In genomic region chr1:1342584-1343115, GRCh38 we compare ENCODE assay signal across 15 cellular contexts. TPM values are rescaled to one million over a fixed set of nuclear protein-coding genes. Genes with fewer than 3 reads are reported as not detected.
A peak's percentile ranks its signal among the peaks of the same experiment; 100 is the strongest.
DNase-seq lines count a peak whose midpoint lies in the region; ATAC-seq and TF ChIP-seq lines count a peak whose summit lies in the region.
"Had no signal": no experiment of that assay in that cellular context is flagged by ENCODE, and none has a peak within 500 bp of the region (broad histone marks: within the 10 kb centered on the region; RNA-seq: fewer than 3 reads in every experiment).

No MANE protein-coding gene starts in this region.

- peak overlapping the region; percentile 55 for H3K9ac ChIP-seq in BLaER1

- H3K4me1 Mint-ChIP-seq in T-helper 17 cell (peaks cover 6% of the 10 kb centered on the region), HFFc6 (ENCODE audit: low read depth) (peaks cover 27% of the 10 kb centered on the region)

- H3K9me3 Mint-ChIP-seq in HFFc6: no peaks in the 10 kb centered on the region
- H3K9me3 Mint-ChIP-seq: CD4-positive, alpha-beta memory T cell had no signal

- CTCF ChIA-PET in HEK293 (lab: Yijun Ruan, JAX): interaction anchor here (0.9 kb wide), 1 partner anchor 30 kb away, joined by 3 read pairs; no protein-coding TSS in a partner anchor

- in situ Hi-C loops in gastrocnemius medialis (cut with MboI; ENCODE audit: low sequenced_read_pairs in 4 of 4): no loop called here

- H3K36me3 Mint-ChIP-seq in T-helper 17 cell (ENCODE audit: low read depth) (no peaks in the 10 kb centered on the region), HFFc6 (ENCODE audit: low read depth) (peaks cover 11% of the 10 kb centered on the region)

- H3K4me1 ChIP-seq in BLaER1: peaks cover 58% of the 10 kb centered on the region
- peaks cover 7% of the 10 kb centered on the region for H3K4me1 ChIP-seq in HEK293 (ENCODE audit: control insufficient read depth, insufficient read depth, low read length)
- H3K4me1 ChIP-seq in gastrocnemius medialis: peaks cover 47 to 60% of the 10 kb centered on the region in 2 donors
- H3K4me1 ChIP-seq: HAP-1 had no signal

- no peak for ATAC-seq in T-helper 17 cell
- no peak for ATAC-seq in gastrocnemius medialis
- ATAC-seq in HG03460 (IDR thresholded peaks at IDR 0.05; ENCODE audit: unreplicated experiment): no peak
- no peak for ATAC-seq in GM21360 (IDR thresholded peaks at IDR 0.05; ENCODE audit: unreplicated experiment)

- H3K4me3 Mint-ChIP-seq in T-helper 17 cell (no peak overlapping the region), HFFc6 (no peak overlapping the region)
- H3K4me3 Mint-ChIP-seq: CD4-positive, alpha-beta memory T cell had no signal

- no peaks in the 10 kb centered on the region for H3K9me3 ChIP-seq in BLaER1
- H3K9me3 ChIP-seq in HEK293 (ENCODE audit: control insufficient read depth, insufficient read depth, low read depth, low read length): no peaks in the 10 kb centered on the region
- H3K9me3 ChIP-seq in T-helper 17 cell (ENCODE audit: control insufficient read depth, low read length, poor library complexity, severe bottlenecking): no peaks in the 10 kb centered on the region
- no peaks in the 10 kb centered on the region for H3K9me3 ChIP-seq in gastrocnemius medialis
- H3K9me3 ChIP-seq: HAP-1 had no signal

- peak overlapping the region; percentile 66 for H3K27ac ChIP-seq in BLaER1
- H3K27ac ChIP-seq in HEK293 (ENCODE audit: extremely low read depth, low read depth, low read length): no peak overlapping the region
- peak overlapping the region; percentile 96 to 99 (median 98) for H3K27ac ChIP-seq in gastrocnemius medialis
- H3K27ac ChIP-seq: 22Rv1 had no signal

- H4K20me1 ChIP-seq in BLaER1: peaks cover 75% of the 10 kb centered on the region

- no peak for TF ChIP-seq CTCF in HEK293 (tag by site-specific recombination; IDR thresholded peaks at IDR 0.05)
- TF ChIP-seq CTCF in gastrocnemius medialis (IDR thresholded peaks at IDR 0.05 in 4 of 5, conservative IDR thresholded peaks at IDR 0.05 in 1 of 5): no peak
- no peak for TF ChIP-seq CTCF in HFFc6 (IDR thresholded peaks at IDR 0.05)

- H3K27ac Mint-ChIP-seq in T-helper 17 cell (peak overlapping the region; percentile 14), HFFc6 (no peak overlapping the region)

- DNase-seq in T-helper 17 cell (no peak), gastrocnemius medialis (no peak), NCI-H1092 treated with DMSO at 0.1 percent for 48 hours (lab: John Stamatoyannopoulos, UW) (no peak), HFFc6 (no peak)
- DNase-seq: COR-L47, DND-41, GDM1, Karpas-422 had no signal

- H3K4me2 ChIP-seq in BLaER1: peak overlapping the region; percentile 72

- H3K36me3 ChIP-seq in BLaER1 (peaks cover 35% of the 10 kb centered on the region), HEK293 (ENCODE audit: control insufficient read depth in 2 of 2, insufficient read depth in 1 of 2, low read length in 2 of 2) (peaks cover 0 to 66% of the 10 kb centered on the region in 2 experiments; a peak in 2 of 3 replicates), gastrocnemius medialis (peaks cover 0 to 41% of the 10 kb centered on the region in 2 donors)

- H3K27me3 Mint-ChIP-seq in T-helper 17 cell (no peaks in the 10 kb centered on the region), HFFc6 (ENCODE audit: insufficient read depth) (peaks cover 5% of the 10 kb centered on the region)
- H3K27me3 Mint-ChIP-seq: CD4-positive, alpha-beta memory T cell had no signal

- POLR2A ChIA-PET in HEK293 (lab: Yijun Ruan, JAX): interaction anchor here (0.5 to 1.2 kb wide), 3 partner anchors 27 to 53 kb away, joined by 3 read pairs; no protein-coding TSS in a partner anchor

- intact Hi-C loops in gastrocnemius medialis (cut with DNase I; ENCODE audit: low total_unique reads): no loop called here

- no peak for TF ChIP-seq POLR2A in gastrocnemius medialis (IDR thresholded peaks at IDR 0.05)

- H3K4me3 ChIP-seq in BLaER1 (no peak overlapping the region), HEK293 (ENCODE audit: low read depth, low read length) (no peak overlapping the region), gastrocnemius medialis (no peak overlapping the region)
- H3K4me3 ChIP-seq: HAP-1 had no signal

- H3K27me3 ChIP-seq in BLaER1 (no peaks in the 10 kb centered on the region), gastrocnemius medialis (no peaks in the 10 kb centered on the region)

TF ChIP-seq in HEK293, 187 proteins besides CTCF, POLR2A, EP300 and RAD21:
- peak; percentile 59 for TF ChIP-seq ZIC2 (tag by site-specific recombination; IDR thresholded peaks at IDR 0.05)
- no peak for TF ChIP-seq KLF8 (tag by site-specific recombination; IDR thresholded peaks at IDR 0.05)
- TF ChIP-seq GLIS1 (tag by site-specific recombination; IDR thresholded peaks at IDR 0.05): peak; percentile 76

RNA-seq across cellular contexts. Expression of gene DVL1, which starts 6.6 kb away (rescaled TPM):
- total RNA-seq in T-helper 17 cell (10 to 100 TPM; 41.0 to 45.8 TPM), gastrocnemius medialis (100 to 1,000 TPM; 196 to 311 (median 258) TPM)
- total RNA-seq in HFFc6 (2021; fragmentation: NEBNext Ultra II Directional; extraction: Animal tissue kit (Norgen Biotek cat#: 25700)): 10 to 100 TPM; 73.8 to 96.6 (median 74.5) TPM

RNA-seq across cellular contexts. Expression of gene TAS1R3, which starts 11.6 kb away (rescaled TPM):
- total RNA-seq in T-helper 17 cell: under 1 TPM; 0.72 to 0.96 TPM
- total RNA-seq in gastrocnemius medialis: under 1 TPM in 2 of 4 donors, not detected in 2; 0.20 to 0.44 TPM
- under 1 TPM; 0.07 to 0.20 (median 0.13) TPM for total RNA-seq in HFFc6 (2021; fragmentation: NEBNext Ultra II Directional; extraction: Animal tissue kit (Norgen Biotek cat#: 25700))

RNA-seq across cellular contexts. Expression of gene MXRA8, which starts 15.7 kb away (rescaled TPM):
- total RNA-seq in T-helper 17 cell (1 to 10 TPM in 1 of 2 donors, under 1 TPM in 1; 0.42 to 1.0 TPM), gastrocnemius medialis (10 to 100 TPM; 13.9 to 41.9 (median 34.2) TPM)
- total RNA-seq in HFFc6 (2021; fragmentation: NEBNext Ultra II Directional; extraction: Animal tissue kit (Norgen Biotek cat#: 25700)): 100 to 1,000 TPM; 438 to 570 (median 524) TPM

RNA-seq across cellular contexts. Expression of gene CPTP, which starts 18.0 kb away (rescaled TPM):
- 10 to 100 TPM; 14.3 to 15.7 TPM for total RNA-seq in T-helper 17 cell
- 10 to 100 TPM; 22.7 to 64.9 (median 34.0) TPM for total RNA-seq in gastrocnemius medialis
- 10 to 100 TPM; 24.6 to 31.5 (median 26.6) TPM for total RNA-seq in HFFc6 (2021; fragmentation: NEBNext Ultra II Directional; extraction: Animal tissue kit (Norgen Biotek cat#: 25700))

RNA-seq across cellular contexts. Expression of gene INTS11, which starts 18.2 kb away (rescaled TPM):
- total RNA-seq in T-helper 17 cell: 100 to 1,000 TPM; 130 to 132 TPM
- total RNA-seq in gastrocnemius medialis: 10 to 100 TPM; 74.0 to 94.4 (median 84.7) TPM
- 10 to 100 TPM; 65.6 to 78.3 (median 69.8) TPM for total RNA-seq in HFFc6 (2021; fragmentation: NEBNext Ultra II Directional; extraction: Animal tissue kit (Norgen Biotek cat#: 25700))

Comparison
In these comparisons a context has a peak if more than half of its experiments do, and no peak if none do; other contexts are left out.
1. RNA of gene MXRA8, which starts 15.7 kb away (total RNA-seq): 438 to 570 TPM in HFFc6; 13.9 to 41.9 TPM in gastrocnemius medialis and 0.42 to 1.0 TPM in T-helper 17 cell; every median in the first group is over 10 times any median in the second.